In genomic region chr5:78907255-78907886, GRCh38 we compare ENCODE assay signal across 8 cellular contexts.
DNase-seq lines count a peak whose midpoint lies in the region; ATAC-seq and TF ChIP-seq lines count a peak whose summit lies in the region.
"Had no signal": no experiment of that assay in that cellular context is flagged by ENCODE, and none has a peak within 500 bp of the region (broad histone marks: within the 10 kb centered on the region; RNA-seq: fewer than 3 reads in every experiment).

No MANE protein-coding gene starts in this region.

- POLR2A ChIA-PET in activated B cell treated with CpG ODN at 0.5 μM for 24 hours (lab: Charles Lee) (interaction anchor here (1.6 to 2.1 kb wide), 2 partner anchors 77 to 78 kb away, joined by 6 to 9 read pairs; no protein-coding TSS in a partner anchor), PC-9 (lab: Charles Lee; ENCODE audit: unreplicated experiment) (no interaction called here)

- H3K27ac Mint-ChIP-seq in activated B cell treated with CpG ODN at 0.5 μM for 24 hours: peak overlapping the region; percentile 67

- no peak overlapping the region for H3K4me2 ChIP-seq in PC-9

- TF ChIP-seq CTCF in HL-60 (IDR thresholded peaks at IDR 0.05; ENCODE audit: insufficient read depth, low read length) (no peak), activated B cell treated with CpG ODN at 0.5 μM for 24 hours (IDR thresholded peaks at IDR 0.05) (no peak), tibial artery (IDR thresholded peaks at IDR 0.05) (no peak), PC-9 (conservative IDR thresholded peaks at IDR 0.05) (no peak)

- H3K79me2 ChIP-seq in PC-9 (ENCODE audit: low read depth): no peaks in the 10 kb centered on the region

- peaks cover 5% of the 10 kb centered on the region for H3K36me3 Mint-ChIP-seq in activated B cell treated with CpG ODN at 0.5 μM for 24 hours (ENCODE audit: low read depth)

- no peaks in the 10 kb centered on the region for H3F3A ChIP-seq in PC-9 (ENCODE audit: insufficient read depth, low read depth)

- H3K27me3 ChIP-seq in HL-60 (ENCODE audit: insufficient read depth, poor library complexity, severe bottlenecking) (no peaks in the 10 kb centered on the region), tibial artery (no peaks in the 10 kb centered on the region), PC-9 (ENCODE audit: insufficient read depth, low read depth) (no peaks in the 10 kb centered on the region)

- no peaks in the 10 kb centered on the region for H3K9me2 ChIP-seq in PC-9 (ENCODE audit: insufficient read depth)

- H2AFZ ChIP-seq in PC-9: no peak overlapping the region

- H3K27ac ChIP-seq in HL-60 (replicated peaks) (peak overlapping the region; percentile 85), tibial artery (peak overlapping the region; percentile 70 to 78), PC-9 (no peak overlapping the region)

- no TSS peak for BruUV-seq in PC-9 (replicated peaks; lab: Mats Ljungman, UMichigan)

- H3K27me3 Mint-ChIP-seq in activated B cell treated with CpG ODN at 0.5 μM for 24 hours: no peaks in the 10 kb centered on the region
- H3K27me3 Mint-ChIP-seq: IgD-negative memory B cell had no signal

- H4K20me1 ChIP-seq in PC-9 (ENCODE audit: insufficient read depth): no peaks in the 10 kb centered on the region

- CTCF ChIA-PET in activated B cell treated with CpG ODN at 0.5 μM for 24 hours (lab: Charles Lee) (interaction anchor here (0.7 to 1.2 kb wide), 3 partner anchors 56 to 439 kb away, joined by 3 to 4 read pairs (median 3); no protein-coding TSS in a partner anchor), PC-9 (lab: Charles Lee) (no interaction called here)

- peaks cover 65% of the 10 kb centered on the region for H3K4me1 Mint-ChIP-seq in activated B cell treated with CpG ODN at 0.5 μM for 24 hours

- intact Hi-C loops in activated B cell treated with CpG ODN at 0.5 μM for 24 hours (cut with micrococcal nuclease): loop anchor here (2.0 to 5.0 kb wide), 2 partner anchors 77 to 180 kb away; partner anchors contain the start of gene ARSB
- intact Hi-C loops in tibial artery (cut with DNase I; ENCODE audit: low total_unique reads): loop anchor here (10.0 kb wide), 1 partner anchor 253 kb away; no protein-coding TSS in a partner anchor
- intact Hi-C loops in PC-9 (cut with micrococcal nuclease; ENCODE audit: unreplicated experiment): no loop called here

- H3K4me3 Mint-ChIP-seq in activated B cell treated with CpG ODN at 0.5 μM for 24 hours: peak overlapping the region; percentile 36

- no peaks in the 10 kb centered on the region for H3K9me3 ChIP-seq in tibial artery
- no peaks in the 10 kb centered on the region for H3K9me3 ChIP-seq in PC-9 (ENCODE audit: insufficient read depth, low read depth)

- peaks cover 0 to 44% (median 16%) of the 10 kb centered on the region in 4 donors for H3K4me1 ChIP-seq in tibial artery
- no peaks in the 10 kb centered on the region for H3K4me1 ChIP-seq in PC-9 (replicated peaks; ENCODE audit: insufficient read depth)

- H3K9me3 Mint-ChIP-seq in activated B cell treated with CpG ODN at 0.5 μM for 24 hours: no peaks in the 10 kb centered on the region
- H3K9me3 Mint-ChIP-seq: IgD-negative memory B cell had no signal

- DNase-seq in HL-60 (ENCODE audit: low read depth in 1 of 2, low spot score in 1 of 2) (peak; percentile 68 to 88), activated B cell treated with CpG ODN at 0.5 μM for 24 hours (no peak), kidney glomerular epithelial cell (lab: John Stamatoyannopoulos, UW) (peak; percentile 14), tibial artery (peak; percentile 62 to 74), DMS79 (lab: John Stamatoyannopoulos, UW) (no peak), PC-9 (no peak)

- ATAC-seq in activated B cell treated with CpG ODN at 0.5 μM for 24 hours (ENCODE audit: low read depth): peak; percentile 62
- no peak for ATAC-seq in activated CD4-positive, CD25-positive, alpha-beta regulatory T cell treated with anti-CD3 and anti-CD28 coated beads, Interleukin-2, amount 50 U/mL, for 24 hours

- H3K36me3 ChIP-seq in tibial artery: no peaks in the 10 kb centered on the region
- H3K36me3 ChIP-seq in PC-9 (ENCODE audit: low read depth): no peaks in the 10 kb centered on the region

- H3K4me3 ChIP-seq in HL-60 (replicated peaks; ENCODE audit: insufficient read depth, low read length): no peak overlapping the region
- H3K4me3 ChIP-seq in tibial artery: peak overlapping the region; percentile 5 to 24
- no peak overlapping the region for H3K4me3 ChIP-seq in PC-9

Comparison
In these comparisons a context has a peak if more than half of its experiments do, and no peak if none do; other contexts are left out.
1. DNase-seq: peak in HL-60 (2 of 2), kidney glomerular epithelial cell (single experiment) and tibial artery (2 of 2); none in activated B cell treated with CpG ODN at 0.5 μM for 24 hours (single experiment), DMS79 (single experiment) and PC-9 (0 of 2).
2. H3K4me3 ChIP-seq: peak in tibial artery (2 of 2); none in HL-60 (single experiment) and PC-9 (single experiment).